In genomic region chr4:44629280-44629866, GRCh38 we compare ENCODE assay signal across 8 cellular contexts. TPM values are rescaled to one million over a fixed set of nuclear protein-coding genes. Genes with fewer than 3 reads are reported as not detected.
A peak's percentile ranks its signal among the peaks of the same experiment; 100 is the strongest.
DNase-seq lines count a peak whose midpoint lies in the region; ATAC-seq and TF ChIP-seq lines count a peak whose summit lies in the region.

No MANE protein-coding gene starts in this region.

- DNase-seq in EL: peak; percentile 36
- DNase-seq in NCI-H526 treated with DMSO at 0.1 percent for 48 hours (lab: John Stamatoyannopoulos, UW): peak; percentile 5
- DNase-seq in activated T-cell treated with anti-CD3 and anti-CD28 coated beads for 24 hours (ENCODE audit: low read depth): peak; percentile 14
- peak; percentile 7 to 45 for DNase-seq in foreskin fibroblast
- DNase-seq in occipital lobe (lab: John Stamatoyannopoulos, UW): peak; percentile 4
- DNase-seq in NCI-H1048 (lab: John Stamatoyannopoulos, UW): no peak

- TF ChIP-seq CTCF in foreskin fibroblast (IDR thresholded peaks at IDR 0.05; ENCODE audit: low read depth, low read length): peak; percentile 70

- no peak overlapping the region for H3K4me3 ChIP-seq in foreskin fibroblast (ENCODE audit: low read depth in 1 of 2, low read length in 2 of 2)

- ATAC-seq in GM19463 (IDR thresholded peaks at IDR 0.05; ENCODE audit: unreplicated experiment): peak; percentile 98
- ATAC-seq in HG03439 (IDR thresholded peaks at IDR 0.05; ENCODE audit: unreplicated experiment): peak; percentile 95

RNA-seq across cellular contexts. Expression of gene YIPF7, which starts 22.1 kb away (rescaled TPM):
- total RNA-seq in occipital lobe: 6.7 TPM

RNA-seq across cellular contexts. Expression of gene GUF1, which starts 48.8 kb away (rescaled TPM):
- total RNA-seq in occipital lobe: 48.8 TPM
